Comparison of ENCODE assay signal across 8 cellular contexts in genomic region chr1:65264197-65264929, GRCh38. TPM values are rescaled to one million over a fixed set of nuclear protein-coding genes. Genes with fewer than 3 reads are reported as not detected.
A peak's percentile ranks its signal among the peaks of the same experiment; 100 is the strongest.
DNase-seq lines count a peak whose midpoint lies in the region; ATAC-seq and TF ChIP-seq lines count a peak whose summit lies in the region.

No MANE protein-coding gene starts in this region.

- no peaks in the 10 kb centered on the region for H3K9me2 ChIP-seq in GM23338 (ENCODE audit: insufficient read depth)

- H3K27ac ChIP-seq in GM23338 (ENCODE audit: low read depth): no peak overlapping the region

- H3K4me2 ChIP-seq in GM23338: peak overlapping the region; percentile 82

- H3K9me3 Mint-ChIP-seq in GM23338 (no peaks in the 10 kb centered on the region), nephron progenitor cell (no peaks in the 10 kb centered on the region)

- no peaks in the 10 kb centered on the region for H3K79me2 ChIP-seq in GM23338 (replicated peaks; ENCODE audit: insufficient read depth)

- peaks cover 24% of the 10 kb centered on the region for H3K27me3 ChIP-seq in GM23338 (ENCODE audit: insufficient read depth)

- H3K4me3 ChIP-seq in GM23338: peak overlapping the region; percentile 65

- ATAC-seq in GM23338: peak; percentile 52
- no peak for ATAC-seq in GM19452 (IDR thresholded peaks at IDR 0.05; ENCODE audit: unreplicated experiment)

- peak overlapping the region; percentile 85 for H3K4me3 Mint-ChIP-seq in GM23338
- H3K4me3 Mint-ChIP-seq in nephron progenitor cell: peak overlapping the region; percentile 77

- peaks cover 26% of the 10 kb centered on the region for H3K4me1 ChIP-seq in GM23338 (ENCODE audit: insufficient read depth)

- H3K4me1 Mint-ChIP-seq in GM23338 (peaks cover 37% of the 10 kb centered on the region), nephron progenitor cell (peaks cover 20% of the 10 kb centered on the region)

- no peaks in the 10 kb centered on the region for H4K20me1 ChIP-seq in GM23338 (replicated peaks; ENCODE audit: insufficient read depth)

- no peaks in the 10 kb centered on the region for H3K36me3 Mint-ChIP-seq in GM23338 (ENCODE audit: low read depth)
- no peaks in the 10 kb centered on the region for H3K36me3 Mint-ChIP-seq in nephron progenitor cell (ENCODE audit: low read depth)

- no peak overlapping the region for H2AFZ ChIP-seq in GM23338

- no peaks in the 10 kb centered on the region for H3K36me3 ChIP-seq in GM23338 (ENCODE audit: insufficient read depth)

- H3F3A ChIP-seq in GM23338 (replicated peaks; ENCODE audit: low read depth): no peaks in the 10 kb centered on the region

- 0 out of 4 replicates have a peak, but pooled peaks of 1 of the 2 experiments have one; percentile 12 for TF ChIP-seq CTCF in GM23338 (conservative IDR thresholded peaks at IDR 0.05; ENCODE audit: low read depth in 2 of 2)
- no peak for TF ChIP-seq CTCF in nephron progenitor cell (IDR thresholded peaks at IDR 0.05)

- DNase-seq in A172 (ENCODE audit: low spot score) (peak; percentile 50), GM23338 (ENCODE audit: low spot score) (peak; percentile 88), SW480 (ENCODE audit: low spot score) (peak; percentile 10), fibroblast of peridontal ligament (ENCODE audit: extremely low read depth) (peak; percentile 83), nephron progenitor cell (peak; percentile 59), SKM-1 treated with dmso at 0.1 percent for 144 hours (lab: John Stamatoyannopoulos, UW; ENCODE audit: unreplicated experiment) (no peak), RPMI8226 (no peak)

- H3K27me3 Mint-ChIP-seq in GM23338 (ENCODE audit: insufficient read depth, low read depth, poor library complexity) (peaks cover 5% of the 10 kb centered on the region), nephron progenitor cell (ENCODE audit: low read depth, poor library complexity) (peaks cover 69% of the 10 kb centered on the region)

- H3K27ac Mint-ChIP-seq in GM23338 (no peak overlapping the region), nephron progenitor cell (no peak overlapping the region)

TF ChIP-seq in GM23338, 12 proteins besides CTCF, POLR2A, EP300 and RAD21:
- peak; percentile 44; the same call in 1 of the 2 replicates for TF ChIP-seq CREB1 (CRISPR knock-in tag; IDR thresholded peaks at IDR 0.05; ENCODE audit: low read depth)
- TF ChIP-seq ZNF331 (CRISPR knock-in tag; IDR thresholded peaks at IDR 0.05; ENCODE audit: low read depth): no peak

RNA-seq across cellular contexts. Expression of gene DNAJC6, which starts 45.0 kb away (rescaled TPM):
- total RNA-seq in A172 (2014; rRNA removed; shearing (Covaris generic)): 2.2 and 3.5 TPM in 2 replicates
- total RNA-seq in GM23338 (2014; rRNA removed; shearing (Covaris generic)): 4.6 and 7.4 TPM in 2 replicates
- 1.6 and 2.4 TPM in 2 replicates for polyA plus RNA-seq in GM23338 (2016; fragmentation: Nextera tagmentation; extraction: Ambion mirVana)

Comparison
In these comparisons a context has a peak if more than half of its experiments do, and no peak if none do; other contexts are left out.
1. DNase-seq: peak in A172 (single experiment), GM23338 (single experiment), SW480 (single experiment), fibroblast of peridontal ligament (single experiment) and nephron progenitor cell (single experiment); none in SKM-1 treated with dmso at 0.1 percent for 144 hours (single experiment) and RPMI8226 (single experiment).